ENCODE assay signal across 8 cellular contexts in genomic region chr5:96344678-96345612, GRCh38.
DNase-seq lines count a peak whose midpoint lies in the region; TF ChIP-seq lines count a peak whose summit lies in the region.

No MANE protein-coding gene starts in this region.

- H3K9ac ChIP-seq in mesenchymal stem cell (ENCODE audit: low read length), result peak overlapping the region; percentile 2

- no peak overlapping the region for H3K18ac ChIP-seq in mesenchymal stem cell (ENCODE audit: low read depth in 1 of 2, low read length in 2 of 2)

- POLR2A ChIA-PET in AG04450 (lab: Yijun Ruan, JAX), result no interaction called here

- peak; percentile 61 for TF ChIP-seq CTCF in AG04450 (IDR thresholded peaks at IDR 0.05; ENCODE audit: low read depth, low read length)
- TF ChIP-seq CTCF in GM12864 (IDR thresholded peaks at IDR 0.05; ENCODE audit: low read depth, low read length, missing control alignments), result peak; percentile 56

- H2AFZ ChIP-seq in mesenchymal stem cell (ENCODE audit: low read depth, low read length), result no peak overlapping the region

- H3K27me3 ChIP-seq in AG04450 (ENCODE audit: control insufficient read depth, insufficient read depth, low read length), result no peaks in the 10 kb centered on the region
- no peaks in the 10 kb centered on the region for H3K27me3 ChIP-seq in mesenchymal stem cell (ENCODE audit: control insufficient read depth in 1 of 2, insufficient read depth in 1 of 2, low read length in 2 of 2)

- CTCF ChIA-PET in AG04450 (lab: Charles Lee), result interaction anchor here (0.5 to 6.5 kb wide), 30 partner anchors 9 to 816 kb away, joined by 3 to 239 read pairs (median 4); partner anchors contain the start of genes CAST and ERAP1

- H3K4me2 ChIP-seq in mesenchymal stem cell (ENCODE audit: low read length, poor library complexity, severe bottlenecking), result no peak overlapping the region

- H3K4ac ChIP-seq in mesenchymal stem cell (ENCODE audit: low read depth in 1 of 2, low read length in 2 of 2), result no peak overlapping the region

- DNase-seq in AG04450 (ENCODE audit: low read depth, low spot score) (peak; percentile 66), GM12864 (ENCODE audit: low read depth) (peak; percentile 67), HCEC 1CT (peak; percentile 74), M059J (ENCODE audit: low read depth) (peak; percentile 72), RPMI8226 (peak; percentile 33), mesenchymal stem cell (peak; percentile 78), GOT3 (lab: John Stamatoyannopoulos, UW) (no peak)
- peak; percentile 11 for DNase-seq in effector CD4-positive, alpha-beta T cell

- H3K27ac ChIP-seq in AG04450 (ENCODE audit: low read depth, low read length), result no peak overlapping the region
- H3K27ac ChIP-seq in mesenchymal stem cell (ENCODE audit: low read length, poor library complexity, severe bottlenecking), result no peak overlapping the region

- H2BK12ac ChIP-seq in mesenchymal stem cell (ENCODE audit: low read length in 2 of 2), result peak overlapping the region in 1 of 2 experiments; percentile 11

- no peak overlapping the region for H3K14ac ChIP-seq in mesenchymal stem cell (ENCODE audit: low read length in 2 of 2)

- H4K91ac ChIP-seq in mesenchymal stem cell (ENCODE audit: low read length), result peak overlapping the region; percentile 72

- H2BK15ac ChIP-seq in mesenchymal stem cell (ENCODE audit: low read depth, poor library complexity, severe bottlenecking), result no peak overlapping the region

- peaks cover 1% of the 10 kb centered on the region for H3K4me1 ChIP-seq in mesenchymal stem cell (ENCODE audit: control insufficient read depth, insufficient read depth, low read depth, low read length)

- no peak overlapping the region for H3K23ac ChIP-seq in mesenchymal stem cell (ENCODE audit: low read length in 2 of 2)

- no peak overlapping the region for H3K4me3 ChIP-seq in AG04450 (ENCODE audit: low read depth, low read length)
- no peak overlapping the region for H3K4me3 ChIP-seq in GM12864 (ENCODE audit: low read depth, low read length)
- H3K4me3 ChIP-seq in mesenchymal stem cell (ENCODE audit: insufficient read depth in 1 of 2, low read depth in 1 of 2, low read length in 2 of 2), result no peak overlapping the region

- H3K9me3 ChIP-seq in AG04450 (ENCODE audit: control insufficient read depth, insufficient read depth, low read length) (no peaks in the 10 kb centered on the region), mesenchymal stem cell (ENCODE audit: control insufficient read depth, low read length) (no peaks in the 10 kb centered on the region)

- no peak overlapping the region for H2BK120ac ChIP-seq in mesenchymal stem cell (ENCODE audit: low read depth, low read length)

- H3K36me3 ChIP-seq in mesenchymal stem cell (ENCODE audit: control insufficient read depth in 1 of 2, insufficient read depth in 2 of 2, low read depth in 1 of 2, low read length in 2 of 2), result no peaks in the 10 kb centered on the region

- no peak overlapping the region for H2AK5ac ChIP-seq in mesenchymal stem cell (ENCODE audit: low read length, severe bottlenecking)

- H2BK5ac ChIP-seq in mesenchymal stem cell (ENCODE audit: low read depth, low read length, poor library complexity, severe bottlenecking), result no peak overlapping the region

- no peaks in the 10 kb centered on the region for H3K79me1 ChIP-seq in mesenchymal stem cell (replicated peaks; ENCODE audit: low read length, poor library complexity, severe bottlenecking)

- WGBS in mesenchymal stem cell, result 45% methylated on average over 3 of the region's 6 CpGs

- H4K8ac ChIP-seq in mesenchymal stem cell (ENCODE audit: low read length), result no peak overlapping the region
